ENCODE assay signal across 9 cellular contexts in the genomic region with DNA sequence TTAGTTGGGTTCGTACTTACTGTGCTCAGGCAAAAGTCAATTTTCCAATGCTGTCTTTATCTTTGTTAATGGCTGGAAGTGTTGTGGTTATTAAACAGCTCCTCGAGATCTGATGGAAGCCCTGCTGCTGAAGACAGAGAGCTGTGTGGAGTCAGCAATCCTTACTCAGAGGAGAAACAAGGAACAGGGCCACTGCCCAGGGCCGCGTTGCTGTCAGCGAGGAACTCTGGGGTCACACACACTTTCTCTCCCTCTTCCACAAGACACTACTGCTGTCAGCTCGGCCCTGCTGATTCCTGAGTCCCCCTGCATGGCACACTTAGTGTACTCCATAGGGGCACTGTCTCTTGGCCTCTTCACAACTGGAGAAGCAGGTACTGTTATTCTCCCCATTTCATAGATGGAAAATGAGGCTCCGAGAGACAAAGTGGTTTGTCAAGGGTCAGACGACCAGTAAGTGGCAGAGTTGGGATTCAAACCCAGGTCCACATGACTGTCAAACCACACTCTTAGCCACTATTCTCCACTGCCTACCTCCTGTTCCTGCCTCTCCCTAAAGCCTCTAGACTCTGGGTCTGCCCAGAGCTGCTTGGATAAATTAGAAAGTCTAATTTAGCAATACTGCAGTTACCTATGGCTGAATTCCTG. TPM values are rescaled to one million over a fixed set of nuclear protein-coding genes. Genes with fewer than 3 reads are reported as not detected.
A peak's percentile ranks its signal among the peaks of the same experiment; 100 is the strongest.
DNase-seq lines count a peak whose midpoint lies in the region; ATAC-seq and TF ChIP-seq lines count a peak whose summit lies in the region.
"Had no signal": no experiment of that assay in that cellular context is flagged by ENCODE, and none has a peak within 500 bp of the region (broad histone marks: within the 10 kb centered on the region; RNA-seq: fewer than 3 reads in every experiment).

No MANE protein-coding gene starts in this region.

- TF ChIP-seq POLR2A in stomach (IDR thresholded peaks at IDR 0.05): no peak

- TF ChIP-seq EP300 in stomach (IDR thresholded peaks at IDR 0.05): no peak

- H3K9me3 ChIP-seq in colonic mucosa: no peaks in the 10 kb centered on the region
- H3K9me3 ChIP-seq in stomach: no peaks in the 10 kb centered on the region

- H3K27me3 ChIP-seq in colonic mucosa (no peaks in the 10 kb centered on the region), stomach (no peaks in the 10 kb centered on the region)

- H3K36me3 ChIP-seq in colonic mucosa: no peaks in the 10 kb centered on the region
- H3K36me3 ChIP-seq in stomach: no peaks in the 10 kb centered on the region

- H3K4me3 ChIP-seq in colonic mucosa (no peak overlapping the region), stomach (no peak overlapping the region)

- H3K27me3 Mint-ChIP-seq in activated CD8-positive, alpha-beta memory T cell treated with anti-CD3 and anti-CD28 coated beads, Interleukin-2, amount 10 ng/mL, durations not matched to agents 7 days and 5 days: no peaks in the 10 kb centered on the region
- H3K27me3 Mint-ChIP-seq in IgD-negative memory B cell (no peaks in the 10 kb centered on the region), chondrocyte (ENCODE audit: low read depth) (no peaks in the 10 kb centered on the region)

- CTCF ChIA-PET in activated CD8-positive, alpha-beta memory T cell treated with anti-CD3 and anti-CD28 coated beads, Interleukin-2, amount 10 ng/mL, durations not matched to agents 7 days and 5 days (lab: Charles Lee): interaction anchor here (1.4 to 5.5 kb wide), 2 partner anchors 18 to 40 kb away, joined by 3 to 24 read pairs; no protein-coding TSS in a partner anchor

- H3K9ac ChIP-seq in colonic mucosa (ENCODE audit: low read depth in 2 of 2, low read length in 2 of 2): peak overlapping the region; percentile 32 to 61

- TF ChIP-seq CTCF in colonic mucosa (IDR thresholded peaks at IDR 0.05) (no peak), stomach (IDR thresholded peaks at IDR 0.05) (no peak), chondrocyte (IDR thresholded peaks at IDR 0.05) (no peak), GM10266 (IDR thresholded peaks at IDR 0.05; ENCODE audit: control insufficient read depth, insufficient read depth, low read depth, missing control alignments) (no peak)

- H3K27ac Mint-ChIP-seq in activated CD8-positive, alpha-beta memory T cell treated with anti-CD3 and anti-CD28 coated beads, Interleukin-2, amount 10 ng/mL, durations not matched to agents 7 days and 5 days: peak overlapping the region; percentile 64
- H3K27ac Mint-ChIP-seq in IgD-negative memory B cell (peak overlapping the region; percentile 86 to 99 (median 95)), chondrocyte (ENCODE audit: unreplicated experiment) (no peak overlapping the region)

- no peak overlapping the region for H3K4me3 Mint-ChIP-seq in activated CD8-positive, alpha-beta memory T cell treated with anti-CD3 and anti-CD28 coated beads, Interleukin-2, amount 10 ng/mL, durations not matched to agents 7 days and 5 days
- H3K4me3 Mint-ChIP-seq in IgD-negative memory B cell (peak overlapping the region; percentile 49 to 93 (median 73)), chondrocyte (ENCODE audit: unreplicated experiment) (no peak overlapping the region)

- DNase-seq in activated CD8-positive, alpha-beta memory T cell treated with anti-CD3 and anti-CD28 coated beads, Interleukin-2, amount 10 ng/mL, durations not matched to agents 7 days and 5 days: no peak
- DNase-seq in activated CD8-positive, alpha-beta memory T cell treated with anti-CD3 and anti-CD28 coated beads, Interleukin-2, amount 50 U/mL, for 4 hours: no peak
- no peak for DNase-seq in colonic mucosa
- DNase-seq in stomach: no peak
- DNase-seq in chondrocyte (ENCODE audit: low spot score): no peak
- no peak for DNase-seq in GM10266 (ENCODE audit: extremely low spot score)
- no peak for DNase-seq in foreskin melanocyte
- DNase-seq: NCI-H1092 treated with DMSO at 0.1 percent for 48 hours had no signal

- H3K4me1 ChIP-seq in colonic mucosa: peaks cover 36% of the 10 kb centered on the region
- peaks cover 64 to 98% (median 82%) of the 10 kb centered on the region in 4 donors for H3K4me1 ChIP-seq in stomach

- H3K9me3 Mint-ChIP-seq in activated CD8-positive, alpha-beta memory T cell treated with anti-CD3 and anti-CD28 coated beads, Interleukin-2, amount 10 ng/mL, durations not matched to agents 7 days and 5 days (ENCODE audit: low read depth): no peaks in the 10 kb centered on the region
- H3K9me3 Mint-ChIP-seq in IgD-negative memory B cell (peaks cover 0 to 2% (median 0%) of the 10 kb centered on the region in 3 donors), chondrocyte (ENCODE audit: low read depth) (no peaks in the 10 kb centered on the region)

- ATAC-seq in activated CD8-positive, alpha-beta memory T cell treated with anti-CD3 and anti-CD28 coated beads, Interleukin-2, amount 10 ng/mL, durations not matched to agents 7 days and 5 days: peak; percentile 15

- WGBS in stomach, 5 donors: 55 to 69% (median 58%) methylated on average over 8 of the region's 8 CpGs

- intact Hi-C loops in colonic mucosa (cut with DNase I): no loop called here
- intact Hi-C loops in stomach (cut with DNase I; ENCODE audit: low total_unique reads): no loop called here

- peaks cover 2% of the 10 kb centered on the region for H3K36me3 Mint-ChIP-seq in activated CD8-positive, alpha-beta memory T cell treated with anti-CD3 and anti-CD28 coated beads, Interleukin-2, amount 10 ng/mL, durations not matched to agents 7 days and 5 days
- H3K36me3 Mint-ChIP-seq in IgD-negative memory B cell: peaks cover 2% of the 10 kb centered on the region
- H3K36me3 Mint-ChIP-seq in chondrocyte (ENCODE audit: low read depth): no peaks in the 10 kb centered on the region

- H3K27ac ChIP-seq in colonic mucosa (peak overlapping the region; percentile 97), stomach (peak overlapping the region; percentile 76 to 91 (median 85))

- peaks cover 31% of the 10 kb centered on the region for H3K4me1 Mint-ChIP-seq in activated CD8-positive, alpha-beta memory T cell treated with anti-CD3 and anti-CD28 coated beads, Interleukin-2, amount 10 ng/mL, durations not matched to agents 7 days and 5 days
- peaks cover 53 to 64% (median 54%) of the 10 kb centered on the region in 3 donors for H3K4me1 Mint-ChIP-seq in IgD-negative memory B cell
- H3K4me1 Mint-ChIP-seq in chondrocyte (ENCODE audit: low read depth): peaks cover 39% of the 10 kb centered on the region

RNA-seq across cellular contexts. Expression of gene PDCD4, which starts 29.3 kb away (rescaled TPM):
- total RNA-seq in activated CD8-positive, alpha-beta memory T cell treated with anti-CD3 and anti-CD28 coated beads, Interleukin-2, amount 10 ng/mL, durations not matched to agents 7 days and 5 days: 100 to 1,000 TPM in 1 of 2 experiments, 10 to 100 TPM in 1; 74.0 to 115 TPM
- polyA plus RNA-seq in IgD-negative memory B cell (319 TPM), stomach (100 to 1,000 TPM; 111 to 122 (median 115) TPM)
- total RNA-seq in colonic mucosa (100 to 1,000 TPM; 397 to 463 TPM), stomach (100 to 1,000 TPM in 3 of 5 donors, 10 to 100 TPM in 2; 39.3 to 605 (median 130) TPM), chondrocyte (73.7 to 100 TPM (median 80.3 TPM) in 3 replicates)

Comparison
In these comparisons a context has a peak if more than half of its experiments do, and no peak if none do; other contexts are left out.
1. H3K4me3 Mint-ChIP-seq: peak in IgD-negative memory B cell (4 of 4); none in activated CD8-positive, alpha-beta memory T cell treated with anti-CD3 and anti-CD28 coated beads, Interleukin-2, amount 10 ng/mL, durations not matched to agents 7 days and 5 days (single experiment) and chondrocyte (single experiment).